ENCODE assay signal across 8 cellular contexts in genomic region chr1:155085504-155086181, GRCh38. TPM values are rescaled to one million over a fixed set of nuclear protein-coding genes. Genes with fewer than 3 reads are reported as not detected.
DNase-seq lines count a peak whose midpoint lies in the region; ATAC-seq and TF ChIP-seq lines count a peak whose summit lies in the region.

No MANE protein-coding gene starts in this region.

- peak overlapping the region; percentile 92 for H3K4me3 Mint-ChIP-seq in activated T-cell treated with anti-CD3 and anti-CD28 coated beads, Interleukin-2, amount 50 U/mL, for 4 hours

- H3K9me3 Mint-ChIP-seq in activated T-cell treated with anti-CD3 and anti-CD28 coated beads, Interleukin-2, amount 50 U/mL, for 4 hours: no peaks in the 10 kb centered on the region

- H3K4me3 ChIP-seq in OCI-LY1 (ENCODE audit: low read depth, low read length, poor library complexity, severe bottlenecking) (peak overlapping the region; percentile 65), fibroblast of mammary gland (ENCODE audit: control insufficient read depth, low read depth, low read length) (peak overlapping the region; percentile 67), thyroid gland (replicated peaks in 1 of 3) (peak overlapping the region; percentile 51 to 83 (median 58))

- H2AFZ ChIP-seq in OCI-LY1 (ENCODE audit: low read length): 0 out of 2 replicates have a peak overlapping the region, but pooled peaks have one; percentile 40

- H3K36me3 Mint-ChIP-seq in activated T-cell treated with anti-CD3 and anti-CD28 coated beads, Interleukin-2, amount 50 U/mL, for 4 hours (ENCODE audit: insufficient read depth): no peaks in the 10 kb centered on the region

- peak; percentile 81 for DNase-seq in activated T-cell treated with anti-CD3 and anti-CD28 coated beads, Interleukin-2, amount 50 U/mL, for 4 hours
- DNase-seq in fibroblast of mammary gland (ENCODE audit: low read depth): peak; percentile 47
- DNase-seq in occipital lobe (lab: John Stamatoyannopoulos, UW): peak; percentile 24
- DNase-seq in thyroid gland: peak; percentile 70 to 76

- H3K36me3 ChIP-seq in OCI-LY1 (ENCODE audit: insufficient read depth, low read length): no peaks in the 10 kb centered on the region
- no peaks in the 10 kb centered on the region for H3K36me3 ChIP-seq in thyroid gland

- peak overlapping the region; percentile 90 for H3K27ac ChIP-seq in OCI-LY1 (ENCODE audit: low read depth, low read length, poor library complexity, severe bottlenecking)
- peak overlapping the region; percentile 63 to 87 (median 81) for H3K27ac ChIP-seq in thyroid gland

- no peaks in the 10 kb centered on the region for H3K9me2 ChIP-seq in OCI-LY1 (ENCODE audit: low read depth, low read length)

- ATAC-seq in GM21723 (IDR thresholded peaks at IDR 0.05; ENCODE audit: unreplicated experiment) (peak; percentile 20), GM19324 (IDR thresholded peaks at IDR 0.05; ENCODE audit: low FRiP score, unreplicated experiment) (no peak), HG03135 (IDR thresholded peaks at IDR 0.05; ENCODE audit: unreplicated experiment) (no peak)
- peak; percentile 52 to 55 for ATAC-seq in activated T-cell treated with anti-CD3 and anti-CD28 coated beads, Interleukin-2, amount 50 U/mL, for 4 hours

- peak overlapping the region; percentile 58 for H3K9ac ChIP-seq in OCI-LY1 (ENCODE audit: low read length)

- no peaks in the 10 kb centered on the region for H3K79me2 ChIP-seq in OCI-LY1 (ENCODE audit: insufficient read depth, low read length)

- H3K4me1 ChIP-seq in OCI-LY1 (ENCODE audit: insufficient read depth, low read length, severe bottlenecking) (peaks cover 44% of the 10 kb centered on the region), thyroid gland (peaks cover 31 to 51% of the 10 kb centered on the region in 2 donors)

- intact Hi-C loops in thyroid gland (cut with DNase I): loop anchor here (2.0 kb wide), 1 partner anchor 23 kb away; the partner anchor contains the start of gene EFNA4

- no peak for TF ChIP-seq POLR2A in thyroid gland (IDR thresholded peaks at IDR 0.05)

- peak overlapping the region; percentile 93 for H3K4me2 ChIP-seq in OCI-LY1 (ENCODE audit: low read length)

- H3K9me3 ChIP-seq in OCI-LY1 (ENCODE audit: low read length) (no peaks in the 10 kb centered on the region), thyroid gland (no peaks in the 10 kb centered on the region)

- TF ChIP-seq CTCF in OCI-LY1 (IDR thresholded peaks at IDR 0.05; ENCODE audit: low read length) (no peak), fibroblast of mammary gland (conservative IDR thresholded peaks at IDR 0.05; ENCODE audit: control insufficient read depth, insufficient read depth, low read depth, low read length) (no peak), thyroid gland (IDR thresholded peaks at IDR 0.05) (no peak)

- H3K27me3 ChIP-seq in OCI-LY1 (ENCODE audit: insufficient read depth, low read length): 0 out of 2 replicates have a peak, but pooled peaks cover under 1% of the 10 kb centered on the region
- H3K27me3 ChIP-seq in thyroid gland: peaks cover 31% of the 10 kb centered on the region

- H4K20me1 ChIP-seq in OCI-LY1 (ENCODE audit: insufficient read depth, low read length): no peaks in the 10 kb centered on the region

- 0 to 4% methylated on average over 24 of the region's 35 CpGs for WGBS in thyroid gland, 2 donors

- H3F3A ChIP-seq in OCI-LY1 (ENCODE audit: insufficient read depth, low read length): no peaks in the 10 kb centered on the region

- H3K4me1 Mint-ChIP-seq in activated T-cell treated with anti-CD3 and anti-CD28 coated beads, Interleukin-2, amount 50 U/mL, for 4 hours (ENCODE audit: low read depth): peaks cover 36% of the 10 kb centered on the region

- H3K27me3 Mint-ChIP-seq in activated T-cell treated with anti-CD3 and anti-CD28 coated beads, Interleukin-2, amount 50 U/mL, for 4 hours (ENCODE audit: low read depth): peaks cover 32% of the 10 kb centered on the region

RNA-seq across cellular contexts. Expression of gene EFNA3, which starts 7.0 kb away (rescaled TPM):
- total RNA-seq in activated T-cell treated with anti-CD3 and anti-CD28 coated beads, Interleukin-2, amount 50 U/mL, for 4 hours: 1 to 10 TPM in 2 of 3 donors, under 1 TPM in 1; 0.84 to 2.0 (median 1.1) TPM
- 7.6 TPM for total RNA-seq in occipital lobe
- total RNA-seq in thyroid gland: 1 to 10 TPM; 1.2 to 2.9 (median 2.0) TPM

RNA-seq across cellular contexts. Expression of gene EFNA4, which starts 22.1 kb away (rescaled TPM):
- total RNA-seq in activated T-cell treated with anti-CD3 and anti-CD28 coated beads, Interleukin-2, amount 50 U/mL, for 4 hours: 1 to 10 TPM; 4.2 to 4.5 (median 4.3) TPM
- total RNA-seq in occipital lobe (0.62 TPM), thyroid gland (10 to 100 TPM in 2 of 4 donors, 1 to 10 TPM in 2; 7.5 to 13.1 (median 9.9) TPM)

RNA-seq across cellular contexts. Expression of gene ADAM15, which starts 34.5 kb away (rescaled TPM):
- total RNA-seq in activated T-cell treated with anti-CD3 and anti-CD28 coated beads, Interleukin-2, amount 50 U/mL, for 4 hours: 10 to 100 TPM; 46.3 to 63.4 (median 48.8) TPM
- total RNA-seq in occipital lobe (13.3 TPM), thyroid gland (10 to 100 TPM; 51.3 to 75.5 (median 65.6) TPM)

RNA-seq across cellular contexts. Expression of gene EFNA1, which starts 42.0 kb away (rescaled TPM):
- under 1 TPM; 0.30 to 0.61 (median 0.32) TPM for total RNA-seq in activated T-cell treated with anti-CD3 and anti-CD28 coated beads, Interleukin-2, amount 50 U/mL, for 4 hours
- 2.7 TPM for total RNA-seq in occipital lobe
- total RNA-seq in thyroid gland: 100 to 1,000 TPM in 1 of 4 donors, 10 to 100 TPM in 3; 56.1 to 129 (median 83.1) TPM

RNA-seq across cellular contexts. Expression of gene SLC50A1, which starts 50.0 kb away (rescaled TPM):
- 10 to 100 TPM; 29.1 to 36.0 (median 33.5) TPM for total RNA-seq in activated T-cell treated with anti-CD3 and anti-CD28 coated beads, Interleukin-2, amount 50 U/mL, for 4 hours
- 6.2 TPM for total RNA-seq in occipital lobe
- 10 to 100 TPM; 30.9 to 42.2 (median 32.7) TPM for total RNA-seq in thyroid gland

Comparison
In these comparisons a context has a peak if more than half of its experiments do, and no peak if none do; other contexts are left out.
1. ATAC-seq: peak in GM21723 (single experiment) and activated T-cell treated with anti-CD3 and anti-CD28 coated beads, Interleukin-2, amount 50 U/mL, for 4 hours (2 of 2); none in GM19324 (single experiment) and HG03135 (single experiment).
2. DNase-seq: peak in every context shown above with its lines; median percentile 81 in activated T-cell treated with anti-CD3 and anti-CD28 coated beads, Interleukin-2, amount 50 U/mL, for 4 hours; 73 in thyroid gland; 47 in fibroblast of mammary gland; 24 in occipital lobe.
3. Peak in every context shown above with its lines, with median percentiles within 50 percentile points of each other: H3K4me3 ChIP-seq.